ENCODE assay signal across 1 cellular context in the genomic region with DNA sequence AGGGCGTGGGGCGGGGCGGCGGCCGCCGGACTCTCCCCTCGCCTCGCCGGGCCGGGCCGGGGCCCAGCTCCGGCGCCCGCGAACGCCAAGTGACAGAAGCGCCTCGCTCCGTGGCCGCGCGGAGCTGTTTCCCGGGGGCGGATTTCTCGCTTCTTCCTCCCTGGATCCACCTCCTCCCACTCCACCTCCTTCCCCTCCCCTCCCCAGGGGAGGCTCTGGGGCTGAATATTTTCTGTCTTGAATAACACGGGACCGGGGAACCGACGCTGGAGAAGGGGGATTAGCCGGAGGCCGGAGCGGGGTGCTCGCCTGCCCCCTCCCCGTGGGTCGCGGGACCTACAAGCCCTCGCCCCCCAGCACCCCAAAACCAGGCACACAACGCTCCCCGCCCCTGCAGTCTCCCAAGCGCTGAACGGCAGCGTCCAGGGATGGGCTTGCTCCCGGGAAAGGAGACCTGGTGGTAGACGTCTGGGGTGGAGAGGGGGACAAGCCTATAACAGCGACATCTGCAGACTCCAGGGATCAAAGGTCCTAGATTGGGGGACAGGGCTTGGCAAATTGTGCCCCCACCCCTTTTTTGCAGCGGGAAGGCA.
TF ChIP-seq lines count a peak whose summit lies in the region.

TSS of gene ARHGAP21 (minus strand) at position 100 of the 593 bp plus-strand sequence. CDS start 1,988 bp downstream, outside the sequence.

TF ChIP-seq in GM12878, 131 proteins besides CTCF, POLR2A, EP300 and RAD21 (continued from another document):
- no peak for TF ChIP-seq E4F1 (IDR thresholded peaks at IDR 0.05; ENCODE audit: borderline replicate concordance, partially characterized antibody)
- TF ChIP-seq IKZF1 (conservative IDR thresholded peaks at IDR 0.05): peak; percentile 89
- 0 out of 2 replicates have a peak, but pooled peaks have one; percentile 68 for TF ChIP-seq DPF2 (IDR thresholded peaks at IDR 0.05)
- TF ChIP-seq BACH1 (IDR thresholded peaks at IDR 0.05; ENCODE audit: borderline replicate concordance): 0 out of 2 replicates have a peak, but pooled peaks have one; percentile 20
- peak; percentile 76 to 77 for TF ChIP-seq IKZF2 (IDR thresholded peaks at IDR 0.05)
- no peak for TF ChIP-seq SREBF2 (IDR thresholded peaks at IDR 0.05; ENCODE audit: low read length)
- 0 out of 2 replicates have a peak, but pooled peaks have one; percentile 42 for TF ChIP-seq NR2F1 (conservative IDR thresholded peaks at IDR 0.05)
- TF ChIP-seq SIN3A (IDR thresholded peaks at IDR 0.05; ENCODE audit: low read depth, low read length): 0 out of 2 replicates have a peak, but pooled peaks have one; percentile 19
- 0 out of 2 replicates have a peak, but pooled peaks have one; percentile 38 for TF ChIP-seq RCOR1 (conservative IDR thresholded peaks at IDR 0.05; ENCODE audit: low read depth, low read length)
- TF ChIP-seq SMC3 (IDR thresholded peaks at IDR 0.05; ENCODE audit: borderline replicate concordance, low read length): 0 out of 2 replicates have a peak, but pooled peaks have one; percentile 3
- TF ChIP-seq MTA2 (IDR thresholded peaks at IDR 0.05; ENCODE audit: low read depth): no peak
- TF ChIP-seq TAF1 (IDR thresholded peaks at IDR 0.05; ENCODE audit: borderline replicate concordance, low read depth, low read length): no peak
- peak; percentile 15; the same call in 1 of the 2 replicates for TF ChIP-seq YY1 (IDR thresholded peaks at IDR 0.05; ENCODE audit: low read depth, low read length)
TF ChIP-seq in GM12878: peak in this region for 11.
